In genomic region chr5:68214472-68215207, GRCh38 we compare ENCODE assay signal across 8 cellular contexts. TPM values are rescaled to one million over a fixed set of nuclear protein-coding genes. Genes with fewer than 3 reads are reported as not detected.
DNase-seq lines count a peak whose midpoint lies in the region; TF ChIP-seq lines count a peak whose summit lies in the region.

No MANE protein-coding gene starts in this region.

- H3K27ac ChIP-seq in SJSA1 (peak overlapping the region; percentile 87), esophagus muscularis mucosa (replicated peaks in 1 of 4) (peak overlapping the region; percentile 93 to 98 (median 98))

- H3K4me1 Mint-ChIP-seq in HFFc6 (ENCODE audit: low read depth) (peaks cover 38% of the 10 kb centered on the region), osteocyte (ENCODE audit: unreplicated experiment) (peaks cover 34% of the 10 kb centered on the region)

- peaks cover 6% of the 10 kb centered on the region for H3K4me1 ChIP-seq in SJSA1 (replicated peaks)
- peaks cover 6 to 24% (median 17%) of the 10 kb centered on the region in 4 donors for H3K4me1 ChIP-seq in esophagus muscularis mucosa

- H3K36me3 Mint-ChIP-seq in HFFc6 (ENCODE audit: low read depth) (peaks cover 14% of the 10 kb centered on the region), osteocyte (ENCODE audit: unreplicated experiment) (no peaks in the 10 kb centered on the region)

- WGBS in esophagus muscularis mucosa = 5% methylated on average over 23 of the region's 37 CpGs

- peak; percentile 54 for DNase-seq in SKM-1 (lab: John Stamatoyannopoulos, UW; ENCODE audit: unreplicated experiment)
- no peak for DNase-seq in SKM-1 treated with dmso at 0.1 percent for 144 hours (lab: John Stamatoyannopoulos, UW; ENCODE audit: unreplicated experiment)
- DNase-seq in HFFc6 = no peak
- peak in 1 of 2 experiments; percentile 6 for DNase-seq in SJSA1 (ENCODE audit: low read depth in 1 of 2, low spot score in 2 of 2)
- no peak for DNase-seq in esophagus muscularis mucosa (ENCODE audit: extremely low spot score)
- DNase-seq in osteocyte (ENCODE audit: extremely low spot score, unreplicated experiment) = no peak
- no peak for DNase-seq in NOMO-1 treated with dmso at 0.1 percent for 144 hours (lab: John Stamatoyannopoulos, UW; ENCODE audit: unreplicated experiment)
- DNase-seq in COR-L47 (lab: John Stamatoyannopoulos, UW) = no peak

- H3K4me3 Mint-ChIP-seq in HFFc6 (peak overlapping the region; percentile 94), osteocyte (ENCODE audit: unreplicated experiment) (peak overlapping the region; percentile 82)

- H3K4me3 ChIP-seq in SJSA1 (peak overlapping the region; percentile 94), esophagus muscularis mucosa (peak overlapping the region; percentile 87 to 98 (median 94))

- H3K27me3 Mint-ChIP-seq in HFFc6 (ENCODE audit: insufficient read depth) (peaks cover 3% of the 10 kb centered on the region), osteocyte (ENCODE audit: unreplicated experiment) (no peaks in the 10 kb centered on the region)

- TF ChIP-seq CTCF in HFFc6 (IDR thresholded peaks at IDR 0.05) (no peak), esophagus muscularis mucosa (IDR thresholded peaks at IDR 0.05) (no peak), osteocyte (IDR thresholded peaks at IDR 0.05) (no peak)

- H3K9me3 ChIP-seq in SJSA1 (replicated peaks) (0 out of 2 replicates have a peak, but pooled peaks cover 6% of the 10 kb centered on the region), esophagus muscularis mucosa (no peaks in the 10 kb centered on the region)

- H3K27ac Mint-ChIP-seq in HFFc6 (peak overlapping the region; percentile 90), osteocyte (ENCODE audit: unreplicated experiment) (peak overlapping the region; percentile 94)

- no peak for TF ChIP-seq EP300 in esophagus muscularis mucosa (IDR thresholded peaks at IDR 0.05)

- H3K27me3 ChIP-seq in SJSA1 (replicated peaks) (no peaks in the 10 kb centered on the region), esophagus muscularis mucosa (peaks cover 0 to 6% (median 0%) of the 10 kb centered on the region in 4 donors)

- intact Hi-C loops in esophagus muscularis mucosa (cut with DNase I) = loop anchor here (5.0 kb wide), 4 partner anchors 38 to 967 kb away; no protein-coding TSS in a partner anchor

- peaks cover 9% of the 10 kb centered on the region for H3K36me3 ChIP-seq in SJSA1
- H3K36me3 ChIP-seq in esophagus muscularis mucosa = peaks cover 0 to 4% (median 0%) of the 10 kb centered on the region in 4 donors

- no peak for TF ChIP-seq POLR2A in esophagus muscularis mucosa (IDR thresholded peaks at IDR 0.05; ENCODE audit: low read depth)

- peaks cover 13% of the 10 kb centered on the region for H3K9me3 Mint-ChIP-seq in HFFc6
- H3K9me3 Mint-ChIP-seq in osteocyte (ENCODE audit: unreplicated experiment) = peaks cover 5% of the 10 kb centered on the region

RNA-seq across cellular contexts. Expression of gene PIK3R1, which starts 0.9 kb away (rescaled TPM):
- total RNA-seq in HFFc6 (2021; fragmentation: NEBNext Ultra II Directional; extraction: Animal tissue kit (Norgen Biotek cat#: 25700)) = 10 to 100 TPM; 19.6 to 26.4 (median 22.4) TPM
- 7.5 and 12.1 TPM in 2 replicates for total RNA-seq in SJSA1 (2014; rRNA removed; shearing (Covaris generic))
- total RNA-seq in esophagus muscularis mucosa (100 to 1,000 TPM; 244 to 563 (median 329) TPM), osteocyte (27.4 and 29.2 TPM in 2 replicates)
